Comparison of ENCODE assay signal across 2 cellular contexts in genomic region chr1:221317537-221317936, GRCh38.
TF ChIP-seq lines count a peak whose summit lies in the region.

No MANE protein-coding gene starts in this region.

TF ChIP-seq in IMR-90, 13 proteins besides CTCF, POLR2A, EP300 and RAD21:
- TF ChIP-seq FOS (IDR thresholded peaks at IDR 0.05; ENCODE audit: low read depth, low read length) (no peak), SMC3 (IDR thresholded peaks at IDR 0.05; ENCODE audit: low read depth, low read length) (no peak), ELK1 (IDR thresholded peaks at IDR 0.05; ENCODE audit: borderline replicate concordance, low read depth, low read length) (no peak), CEBPB (IDR thresholded peaks at IDR 0.05; ENCODE audit: low read depth, low read length) (no peak)
TF ChIP-seq in IMR-90: peak in this region for 0.

TF ChIP-seq in K562, 482 proteins besides CTCF, POLR2A, EP300 and RAD21:
- TF ChIP-seq SRSF3 (IDR thresholded peaks at IDR 0.05; ENCODE audit: insufficient read depth, low read length), result no peak
- TF ChIP-seq SMARCA4 (IDR thresholded peaks at IDR 0.05), result no peak
- 0 out of 2 replicates have a peak, but pooled peaks have one; percentile 50 for TF ChIP-seq ARID3B (CRISPR knock-in tag; IDR thresholded peaks at IDR 0.05; ENCODE audit: borderline replicate concordance)
- no peak for TF ChIP-seq ZNF436 (CRISPR knock-in tag; IDR thresholded peaks at IDR 0.05)
- TF ChIP-seq, protein P1, sequence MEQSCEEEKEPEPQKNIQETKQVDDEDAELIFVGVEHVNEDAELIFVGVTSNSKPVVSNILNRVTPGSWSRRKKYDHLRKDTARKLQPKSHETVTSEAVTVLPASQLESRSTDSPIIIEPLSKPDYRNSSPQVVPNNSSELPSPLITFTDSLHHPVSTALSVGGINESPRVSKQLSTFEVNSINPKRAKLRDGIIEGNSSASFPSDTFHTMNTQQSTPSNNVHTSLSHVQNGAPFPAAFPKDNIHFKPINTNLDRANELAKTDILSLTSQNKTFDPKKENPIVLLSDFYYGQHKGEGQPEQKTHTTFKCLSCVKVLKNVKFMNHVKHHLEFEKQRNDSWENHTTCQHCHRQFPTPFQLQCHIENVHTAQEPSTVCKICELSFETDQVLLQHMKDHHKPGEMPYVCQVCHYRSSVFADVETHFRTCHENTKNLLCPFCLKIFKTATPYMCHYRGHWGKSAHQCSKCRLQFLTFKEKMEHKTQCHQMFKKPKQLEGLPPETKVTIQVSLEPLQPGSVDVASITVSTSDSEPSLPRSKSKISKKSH (CRISPR knock-in tag; IDR thresholded peaks at IDR 0.05), result no peak
- TF ChIP-seq RFX1 (IDR thresholded peaks at IDR 0.05), result peak; percentile 69
- TF ChIP-seq CREB3 (tag; conservative IDR thresholded peaks at IDR 0.05; ENCODE audit: low read depth), result no peak
- TF ChIP-seq, protein P2, sequence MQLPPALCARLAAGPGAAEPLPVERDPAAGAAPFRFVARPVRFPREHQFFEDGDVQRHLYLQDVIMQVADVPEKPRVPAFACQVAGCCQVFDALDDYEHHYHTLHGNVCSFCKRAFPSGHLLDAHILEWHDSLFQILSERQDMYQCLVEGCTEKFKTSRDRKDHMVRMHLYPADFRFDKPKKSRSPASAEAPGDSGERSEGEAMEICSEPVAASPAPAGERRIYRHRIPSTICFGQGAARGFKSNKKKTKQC (CRISPR knock-in tag; IDR thresholded peaks at IDR 0.05), result no peak
